27 cellular contexts compared by ENCODE assay signal in genomic region chr9:98931543-98931942, GRCh38.
"Had no signal": no experiment of that assay in that cellular context is flagged by ENCODE, and none has a peak within 500 bp of the region (broad histone marks: within the 10 kb centered on the region; RNA-seq: fewer than 3 reads in every experiment).

No MANE protein-coding gene starts in this region.

- ATAC-seq: activated T-helper 17 cell treated with anti-CD3 and anti-CD28 coated beads, Interleukin-2, amount 50 U/mL, for 72 hours; SK-N-SH treated with all-trans-retinoic acid at 6 μM for 48 hours had no signal

- H3K36me3 Mint-ChIP-seq: activated CD4-positive, alpha-beta memory T cell treated with anti-CD3 and anti-CD28 coated beads for 36 hours; activated naive CD4-positive, alpha-beta T cell treated with anti-CD3 and anti-CD28 coated beads, Interleukin-2, amount 10 ng/mL, durations not matched to agents 7 days and 5 days; activated naive CD8-positive, alpha-beta T cell treated with anti-CD3 and anti-CD28 coated beads for 36 hours had no signal

- DNase-seq: activated CD4-positive, alpha-beta memory T cell treated with anti-CD3 and anti-CD28 coated beads for 36 hours; activated CD4-positive, alpha-beta T cell treated with anti-CD3 and anti-CD28 coated beads, Interleukin-2, amount 10 ng/mL, durations not matched to agents 7 days and 5 days; activated CD4-positive, CD25-positive, alpha-beta regulatory T cell; activated CD8-positive, alpha-beta memory T cell treated with anti-CD3 and anti-CD28 coated beads for 24 hours; activated gamma-delta T cell; activated naive CD4-positive, alpha-beta T cell treated with anti-CD3 and anti-CD28 coated beads, Interleukin-2, amount 10 ng/mL, durations not matched to agents 7 days and 5 days; activated naive CD8-positive, alpha-beta T cell treated with anti-CD3 and anti-CD28 coated beads for 36 hours; activated T-cell treated with anti-CD3 and anti-CD28 coated beads, Interleukin-2, amount 50 U/mL, for 48 hours; anterior cingulate cortex; caudate nucleus; Karpas-422; NCI-H1105; NCI-H1436; NCI-H1694 treated with DMSO at 0.1 percent for 48 hours; NCI-H2081; NCI-H226; NCI-H526; NCI-H774; Peyer's patch; SHP77 had no signal

- H3K4me3 Mint-ChIP-seq: activated CD4-positive, alpha-beta memory T cell treated with anti-CD3 and anti-CD28 coated beads for 36 hours; activated CD4-positive, alpha-beta T cell treated with anti-CD3 and anti-CD28 coated beads, Interleukin-2, amount 10 ng/mL, durations not matched to agents 7 days and 5 days; activated naive CD4-positive, alpha-beta T cell treated with anti-CD3 and anti-CD28 coated beads, Interleukin-2, amount 10 ng/mL, durations not matched to agents 7 days and 5 days; activated naive CD8-positive, alpha-beta T cell treated with anti-CD3 and anti-CD28 coated beads for 36 hours; activated T-helper 17 cell treated with anti-CD3 and anti-CD28 coated beads, Interleukin-2, amount 50 U/mL, for 72 hours; T-helper 1 cell treated with Interleukin-12 subunit alpha and Interleukin-12 subunit beta and Interleukin-4 antibody, amounts not matched to agents 30 μg/mL and 1 μg/mL, for 36 hours had no signal

- H3K9me3 Mint-ChIP-seq: activated CD4-positive, alpha-beta memory T cell treated with anti-CD3 and anti-CD28 coated beads for 36 hours; activated CD4-positive, alpha-beta T cell treated with anti-CD3 and anti-CD28 coated beads, Interleukin-2, amount 10 ng/mL, durations not matched to agents 7 days and 5 days; activated naive CD4-positive, alpha-beta T cell treated with anti-CD3 and anti-CD28 coated beads, Interleukin-2, amount 10 ng/mL, durations not matched to agents 7 days and 5 days; activated naive CD8-positive, alpha-beta T cell treated with anti-CD3 and anti-CD28 coated beads for 36 hours; activated T-helper 17 cell treated with anti-CD3 and anti-CD28 coated beads, Interleukin-2, amount 50 U/mL, for 72 hours; T-helper 1 cell treated with Interleukin-12 subunit alpha and Interleukin-12 subunit beta and Interleukin-4 antibody, amounts not matched to agents 30 μg/mL and 1 μg/mL, for 36 hours had no signal

- H3K4me3 ChIP-seq: breast epithelium, Peyer's patch, SJSA1 had no signal

- H3K9me3 ChIP-seq: breast epithelium, Peyer's patch, SJSA1 had no signal

- H3K36me3 ChIP-seq: breast epithelium, Peyer's patch, SJSA1 had no signal

- H3K4me1 ChIP-seq: breast epithelium, Peyer's patch, SJSA1 had no signal

- H3K27ac ChIP-seq: Peyer's patch, RWPE1, SJSA1, VCaP had no signal

- H3K27ac Mint-ChIP-seq: activated CD4-positive, alpha-beta memory T cell treated with anti-CD3 and anti-CD28 coated beads for 36 hours; activated CD4-positive, alpha-beta T cell treated with anti-CD3 and anti-CD28 coated beads, Interleukin-2, amount 10 ng/mL, durations not matched to agents 7 days and 5 days; activated naive CD4-positive, alpha-beta T cell treated with anti-CD3 and anti-CD28 coated beads, Interleukin-2, amount 10 ng/mL, durations not matched to agents 7 days and 5 days; activated naive CD8-positive, alpha-beta T cell treated with anti-CD3 and anti-CD28 coated beads for 36 hours; activated T-helper 17 cell treated with anti-CD3 and anti-CD28 coated beads, Interleukin-2, amount 50 U/mL, for 72 hours; T-helper 1 cell treated with Interleukin-12 subunit alpha and Interleukin-12 subunit beta and Interleukin-4 antibody, amounts not matched to agents 30 μg/mL and 1 μg/mL, for 36 hours had no signal

- H3K27me3 ChIP-seq: breast epithelium, Peyer's patch had no signal

- H3K4me1 Mint-ChIP-seq: activated CD4-positive, alpha-beta T cell treated with anti-CD3 and anti-CD28 coated beads, Interleukin-2, amount 10 ng/mL, durations not matched to agents 7 days and 5 days; activated naive CD4-positive, alpha-beta T cell treated with anti-CD3 and anti-CD28 coated beads, Interleukin-2, amount 10 ng/mL, durations not matched to agents 7 days and 5 days; activated naive CD8-positive, alpha-beta T cell treated with anti-CD3 and anti-CD28 coated beads for 36 hours; activated T-helper 17 cell treated with anti-CD3 and anti-CD28 coated beads, Interleukin-2, amount 50 U/mL, for 72 hours had no signal
